ENCODE assay signal across 20 cellular contexts in the genomic region with DNA sequence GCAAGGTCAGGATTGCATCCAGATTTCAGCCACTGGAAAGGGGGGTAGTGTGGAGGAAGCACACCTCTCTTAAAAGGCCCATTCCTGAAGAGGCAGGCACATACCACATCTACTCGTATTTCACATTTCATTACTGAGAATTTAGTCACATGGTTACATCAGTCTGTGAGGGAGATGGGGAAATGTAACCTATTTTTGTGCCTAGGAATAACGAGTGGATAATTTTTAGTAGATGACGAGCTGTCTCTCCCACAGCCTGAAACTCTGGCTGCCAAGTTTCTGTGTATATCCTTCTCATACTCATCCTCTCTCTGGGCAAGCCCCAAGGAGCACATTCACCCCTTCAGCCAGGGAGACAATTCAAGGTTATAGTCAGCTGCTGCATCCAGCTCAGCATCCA. TPM values are rescaled to one million over a fixed set of nuclear protein-coding genes. Genes with fewer than 3 reads are reported as not detected.
DNase-seq lines count a peak whose midpoint lies in the region; ATAC-seq, FAIRE-seq and TF ChIP-seq lines count a peak whose summit lies in the region.
"Had no signal": no experiment of that assay in that cellular context is flagged by ENCODE, and none has a peak within 500 bp of the region (broad histone marks: within the 10 kb centered on the region; RNA-seq: fewer than 3 reads in every experiment).

No MANE protein-coding gene starts in this region.

- H3K4me3 Mint-ChIP-seq in CD4-positive, CD25-positive, alpha-beta regulatory T cell = no peak overlapping the region
- H3K4me3 Mint-ChIP-seq in activated naive CD4-positive, alpha-beta T cell treated with anti-CD3 and anti-CD28 coated beads, Interleukin-2, amount 10 ng/mL, durations not matched to agents 7 days and 5 days = no peak overlapping the region
- H3K4me3 Mint-ChIP-seq: activated naive CD8-positive, alpha-beta T cell treated with anti-CD3 and anti-CD28 coated beads, Interleukin-2, amount 50 U/mL, for 24 hours; activated T-helper 1 cell treated with anti-CD3 and anti-CD28 coated beads, Interleukin-12 subunit alpha, Interleukin-12 subunit beta, Interleukin-2, Interleukin-4 antibody, amounts not matched to agents 30 ng/mL and 10 ng/mL and 1 ng/mL, durations not matched to agents 14 hours and 24 hours and 36 hours; CD14-positive monocyte had no signal

- no peak overlapping the region for H2BK120ac ChIP-seq in H1 (replicated peaks; ENCODE audit: low read depth, low read length)

- no peak for TF ChIP-seq POLR2A in H1 (IDR thresholded peaks at IDR 0.05; ENCODE audit: control extremely low read depth in 1 of 2, low read depth in 2 of 2, low read length in 2 of 2)

- H3K23ac ChIP-seq in H1 (ENCODE audit: insufficient read length) = no peak overlapping the region

- no peak overlapping the region for H3K9ac ChIP-seq in H1 (replicated peaks in 1 of 4; ENCODE audit: extremely low read depth in 1 of 4, low read depth in 3 of 4, low read length in 3 of 4)

- peak; percentile 74 for FAIRE-seq in HTR-8/SVneo (lab: Jason Lieb, UNC)
- FAIRE-seq in H1 (lab: Jason Lieb, UNC) = no peak

- H3K79me1 ChIP-seq in H1 (ENCODE audit: low read depth, low read length) = no peaks in the 10 kb centered on the region

- no peak overlapping the region for H2BK12ac ChIP-seq in H1 (ENCODE audit: low read depth, low read length)

- no peak overlapping the region for H3K18ac ChIP-seq in H1 (ENCODE audit: extremely low read depth, low read length)

- H3K36me3 ChIP-seq in CD4-positive, CD25-positive, alpha-beta regulatory T cell (ENCODE audit: control insufficient read depth, insufficient read depth, low read length) = no peaks in the 10 kb centered on the region
- no peaks in the 10 kb centered on the region for H3K36me3 ChIP-seq in H1 (ENCODE audit: control insufficient read depth in 2 of 4, insufficient read depth in 4 of 4, low read length in 3 of 4)
- H3K36me3 ChIP-seq: thoracic aorta, WERI-Rb-1 had no signal

- H3K14ac ChIP-seq in H1 (ENCODE audit: insufficient read length) = no peak overlapping the region

- no peaks in the 10 kb centered on the region for H3K36me3 Mint-ChIP-seq in CD4-positive, CD25-positive, alpha-beta regulatory T cell
- H3K36me3 Mint-ChIP-seq in activated naive CD4-positive, alpha-beta T cell treated with anti-CD3 and anti-CD28 coated beads, Interleukin-2, amount 10 ng/mL, durations not matched to agents 7 days and 5 days = peaks cover 5% of the 10 kb centered on the region
- H3K36me3 Mint-ChIP-seq: CD14-positive monocyte had no signal

- POLR2A ChIA-PET in H1 (lab: Charles Lee; ENCODE audit: partially characterized antibody) = interaction anchor here (1.5 kb wide), 1 partner anchor 11 kb away, joined by 6 read pairs; no protein-coding TSS in a partner anchor

- no peaks in the 10 kb centered on the region for H4K20me1 ChIP-seq in H1 (replicated peaks in 1 of 2; ENCODE audit: control insufficient read depth in 1 of 2, insufficient read depth in 2 of 2, low read length in 2 of 2)

- H3K23me2 ChIP-seq in H1 (ENCODE audit: low read depth, low read length) = no peaks in the 10 kb centered on the region

- no peak overlapping the region for H3K4ac ChIP-seq in H1 (replicated peaks; ENCODE audit: insufficient read length, low read depth, low read length)

- no peak overlapping the region for H2BK15ac ChIP-seq in H1 (ENCODE audit: low read length)

- H3K27ac ChIP-seq in CD4-positive, CD25-positive, alpha-beta regulatory T cell (ENCODE audit: insufficient read depth, low read length, poor library complexity, severe bottlenecking) = no peak overlapping the region
- no peak overlapping the region for H3K27ac ChIP-seq in H1 (ENCODE audit: low read depth, low read length)
- H3K27ac ChIP-seq: skin epidermis, thoracic aorta, WERI-Rb-1 had no signal

- H4K8ac ChIP-seq in H1 (ENCODE audit: extremely low read depth, insufficient read depth, low read length) = no peak overlapping the region

- H3K27me3 Mint-ChIP-seq in CD4-positive, CD25-positive, alpha-beta regulatory T cell = no peaks in the 10 kb centered on the region
- H3K27me3 Mint-ChIP-seq in activated naive CD4-positive, alpha-beta T cell treated with anti-CD3 and anti-CD28 coated beads, Interleukin-2, amount 10 ng/mL, durations not matched to agents 7 days and 5 days = no peaks in the 10 kb centered on the region
- H3K27me3 Mint-ChIP-seq: activated naive CD8-positive, alpha-beta T cell treated with anti-CD3 and anti-CD28 coated beads, Interleukin-2, amount 50 U/mL, for 24 hours had no signal

- no peak for TF ChIP-seq CTCF in H1 (IDR thresholded peaks at IDR 0.05; ENCODE audit: control extremely low read depth in 1 of 3, insufficient read depth in 1 of 3, low read depth in 1 of 3, low read length in 3 of 3)

- CTCF ChIA-PET in H1 (lab: Charles Lee; ENCODE audit: partially characterized antibody) = interaction anchor here (0.6 to 0.8 kb wide), 2 partner anchors 9 to 72 kb away, joined by 3 read pairs; no protein-coding TSS in a partner anchor
- CTCF ChIA-PET in activated naive CD4-positive, alpha-beta T cell treated with anti-CD3 and anti-CD28 coated beads, Interleukin-2, amount 10 ng/mL, durations not matched to agents 7 days and 5 days (lab: Charles Lee) = no interaction called here

- H3K79me2 ChIP-seq in H1 (ENCODE audit: control insufficient read depth in 1 of 2, insufficient read depth in 2 of 2, low read length in 2 of 2) = no peaks in the 10 kb centered on the region

- H3K4me1 ChIP-seq in CD4-positive, CD25-positive, alpha-beta regulatory T cell (ENCODE audit: control insufficient read depth, insufficient read depth, low read length, poor library complexity, severe bottlenecking) = no peaks in the 10 kb centered on the region
- H3K4me1 ChIP-seq in H1 (replicated peaks in 1 of 4; ENCODE audit: control insufficient read depth in 3 of 4, insufficient read depth in 4 of 4, low read length in 3 of 4) = peaks cover 0 to 4% (median 1%) of the 10 kb centered on the region in 4 experiments; a peak in 2 of 7 replicates

- H4K91ac ChIP-seq in H1 (replicated peaks; ENCODE audit: insufficient read length, low read length) = no peak overlapping the region

- H4K5ac ChIP-seq in H1 (ENCODE audit: insufficient read length, low read depth, low read length) = no peak overlapping the region

- no peak for TF ChIP-seq RAD21 in H1 (IDR thresholded peaks at IDR 0.05 in 1 of 2, conservative IDR thresholded peaks at IDR 0.05 in 1 of 2; ENCODE audit: low read depth in 2 of 2, low read length in 2 of 2)

- H3K4me1 Mint-ChIP-seq in CD4-positive, CD25-positive, alpha-beta regulatory T cell = no peaks in the 10 kb centered on the region
- H3K4me1 Mint-ChIP-seq in activated naive CD4-positive, alpha-beta T cell treated with anti-CD3 and anti-CD28 coated beads, Interleukin-2, amount 10 ng/mL, durations not matched to agents 7 days and 5 days = no peaks in the 10 kb centered on the region
- H3K4me1 Mint-ChIP-seq: activated naive CD8-positive, alpha-beta T cell treated with anti-CD3 and anti-CD28 coated beads, Interleukin-2, amount 50 U/mL, for 24 hours; CD14-positive monocyte had no signal

- 0 out of 2 replicates have a peak overlapping the region, but pooled peaks have one; percentile 55 for H2AFZ ChIP-seq in H1 (ENCODE audit: low read length)

- H3K56ac ChIP-seq in H1 (replicated peaks; ENCODE audit: insufficient read length, low read depth, low read length) = no peak overlapping the region

- no peak for ATAC-seq in CD4-positive, CD25-positive, alpha-beta regulatory T cell (ENCODE audit: low read depth in 2 of 2)
- ATAC-seq in GM19455 (IDR thresholded peaks at IDR 0.05; ENCODE audit: unreplicated experiment) = no peak
- ATAC-seq: activated naive CD8-positive, alpha-beta T cell treated with anti-CD3 and anti-CD28 coated beads, Interleukin-2, amount 50 U/mL, for 24 hours had no signal

- H2AK5ac ChIP-seq in H1 (ENCODE audit: low read depth, low read length) = no peak overlapping the region

- no peak overlapping the region for H2BK20ac ChIP-seq in H1 (ENCODE audit: low read length)

- no peak overlapping the region for H3K4me3 ChIP-seq in CD4-positive, CD25-positive, alpha-beta regulatory T cell (ENCODE audit: low read depth, low read length)
- H3K4me3 ChIP-seq in H1 (ENCODE audit: extremely low read depth in 1 of 4, insufficient read depth in 2 of 4, low read depth in 3 of 4, low read length in 4 of 4) = no peak overlapping the region
- H3K4me3 ChIP-seq: skin epidermis, thoracic aorta had no signal

- TF ChIP-seq EP300 in H1 (IDR thresholded peaks at IDR 0.05; ENCODE audit: borderline replicate concordance in 1 of 2, low read depth in 2 of 2, low read length in 2 of 2) = no peak

- 89% methylated on average over 3 of the region's 3 CpGs; no CpG with 5 or more reads in 1 of the 2 experiments for WGBS in H1 (ENCODE audit: extremely low coverage in 1 of 2, insufficient coverage in 1 of 2, insufficient read length in 1 of 2, insufficient replicate concordance in 2 of 2, low coverage in 1 of 2, low lambda C conversion rate in 2 of 2, missing lambda C conversion rate in 1 of 2), 2 experiments

- no peaks in the 10 kb centered on the region for H3K27me3 ChIP-seq in CD4-positive, CD25-positive, alpha-beta regulatory T cell (ENCODE audit: control insufficient read depth, insufficient read depth, low read length)
- no peaks in the 10 kb centered on the region for H3K27me3 ChIP-seq in H1 (replicated peaks in 1 of 4; ENCODE audit: control insufficient read depth in 3 of 4, extremely low read depth in 1 of 4, insufficient read depth in 3 of 4, low read length in 3 of 4)

- H2BK5ac ChIP-seq in H1 (ENCODE audit: low read depth, low read length) = no peak overlapping the region

- peaks cover 0 to 14% (median 3%) of the 10 kb centered on the region in 7 donors for H3K9me3 Mint-ChIP-seq in CD4-positive, CD25-positive, alpha-beta regulatory T cell
- peaks cover 10% of the 10 kb centered on the region for H3K9me3 Mint-ChIP-seq in activated naive CD4-positive, alpha-beta T cell treated with anti-CD3 and anti-CD28 coated beads, Interleukin-2, amount 10 ng/mL, durations not matched to agents 7 days and 5 days

- no peaks in the 10 kb centered on the region for H3K9me3 ChIP-seq in CD4-positive, CD25-positive, alpha-beta regulatory T cell (ENCODE audit: control insufficient read depth in 2 of 2, low read length in 2 of 2)
- no peaks in the 10 kb centered on the region for H3K9me3 ChIP-seq in H1 (ENCODE audit: insufficient read depth in 2 of 2, low read depth in 1 of 2, low read length in 1 of 2)
- H3K9me3 ChIP-seq: thoracic aorta had no signal

- H3K27ac Mint-ChIP-seq in CD4-positive, CD25-positive, alpha-beta regulatory T cell = peak overlapping the region in 2 of 3 donors; percentile 31 to 76
- no peak overlapping the region for H3K27ac Mint-ChIP-seq in activated naive CD4-positive, alpha-beta T cell treated with anti-CD3 and anti-CD28 coated beads, Interleukin-2, amount 10 ng/mL, durations not matched to agents 7 days and 5 days
- H3K27ac Mint-ChIP-seq: activated naive CD8-positive, alpha-beta T cell treated with anti-CD3 and anti-CD28 coated beads, Interleukin-2, amount 50 U/mL, for 24 hours; activated T-helper 1 cell treated with anti-CD3 and anti-CD28 coated beads, Interleukin-12 subunit alpha, Interleukin-12 subunit beta, Interleukin-2, Interleukin-4 antibody, amounts not matched to agents 30 ng/mL and 10 ng/mL and 1 ng/mL, durations not matched to agents 14 hours and 24 hours and 36 hours; CD14-positive monocyte had no signal

- no peak overlapping the region; a peak in 1 of 4 replicates for H3K4me2 ChIP-seq in H1 (ENCODE audit: insufficient read depth in 1 of 2, low read depth in 2 of 2, low read length in 2 of 2)

- no peak for DNase-seq in CD4-positive, CD25-positive, alpha-beta regulatory T cell
- DNase-seq in HTR-8/SVneo (ENCODE audit: insufficient read length, low spot score) (no peak), H1 (ENCODE audit: low read depth in 1 of 2, low spot score in 2 of 2) (no peak), myocyte (ENCODE audit: low read depth) (peak; percentile 55), NCI-H2081 (lab: John Stamatoyannopoulos, UW) (no peak)
- no peak for DNase-seq in central memory CD4-positive, alpha-beta T cell
- DNase-seq in activated naive CD4-positive, alpha-beta T cell treated with anti-CD3 and anti-CD28 coated beads, Interleukin-2, amount 10 ng/mL, durations not matched to agents 7 days and 5 days = no peak
- DNase-seq: activated naive CD8-positive, alpha-beta T cell treated with anti-CD3 and anti-CD28 coated beads, Interleukin-2, amount 50 U/mL, for 24 hours; islet precursor cell; KG1; NCI-H146; NCI-H446 treated with DMSO at 0.1 percent for 48 hours; stimulated activated CD4-positive, alpha-beta T cell treated with anti-CD3 and anti-CD28 coated beads, Interleukin-4, amount 100 ng/mL, for 4 hours; T-helper 1 cell; WERI-Rb-1 had no signal

RNA-seq across cellular contexts. Expression of a gene that starts 10.3 kb away (rescaled TPM):
- 62.8 TPM for total RNA-seq in CD4-positive, CD25-positive, alpha-beta regulatory T cell
- polyA plus RNA-seq in CD4-positive, CD25-positive, alpha-beta regulatory T cell = 10 to 100 TPM; 59.3 to 74.6 (median 69.8) TPM
- 33.6 and 33.9 TPM in 2 replicates for total RNA-seq in H1 (2021; fragmentation: NEBNext Ultra II Directional; extraction: Animal tissue kit (Norgen Biotek cat#: 25700))
- polyA plus RNA-seq in H1 (2011; rRNA removed) = 3.1 and 4.9 TPM in 2 replicates
- 6.7 TPM for polyA plus RNA-seq in H1 (2011; cell fraction: cytosol; rRNA removed)
- 3.1 TPM for polyA plus RNA-seq in H1 (2011; cell fraction: nucleus; rRNA removed)
- polyA plus RNA-seq in H1 (2012, experiment 1 of 2) = 7.7 to 17.0 TPM (median 9.2 TPM) in 4 replicates
- polyA plus RNA-seq in H1 (2012, experiment 2 of 2) = 0.98 TPM
- 12.4 TPM for polyA plus RNA-seq in H1 (2013, experiment 1 of 2)
- 13.6 TPM for polyA plus RNA-seq in H1 (2013, experiment 2 of 2)
- polyA minus RNA-seq in H1 (2011; rRNA and poly(A)+ RNA removed) = 16.2 and 24.6 TPM in 2 replicates
- 16.7 TPM for polyA minus RNA-seq in H1 (2011; cell fraction: cytosol; rRNA and poly(A)+ RNA removed)
- 25.0 TPM for polyA minus RNA-seq in H1 (2011; cell fraction: nucleus; rRNA and poly(A)+ RNA removed)
- total RNA-seq in myocyte = 17.0 and 19.1 TPM in 2 replicates
- 4.3 TPM for polyA plus RNA-seq in myocyte (2012)
